8 cellular contexts compared by ENCODE assay signal in genomic region chr3:112734718-112735350, GRCh38.
DNase-seq lines count a peak whose midpoint lies in the region; ATAC-seq and TF ChIP-seq lines count a peak whose summit lies in the region.

No MANE protein-coding gene starts in this region.

- no peaks in the 10 kb centered on the region for H3K4me1 ChIP-seq in iPS DF 6.9 (ENCODE audit: control insufficient read depth, insufficient read depth, low read length)

- H3K27me3 ChIP-seq in AG04450 (ENCODE audit: control insufficient read depth, insufficient read depth, low read length) (no peaks in the 10 kb centered on the region), iPS DF 6.9 (ENCODE audit: control insufficient read depth, insufficient read depth, low read length) (no peaks in the 10 kb centered on the region)

- no peak overlapping the region for H3K27ac ChIP-seq in AG04450 (ENCODE audit: low read depth, low read length)
- no peak overlapping the region for H3K27ac ChIP-seq in iPS DF 6.9 (ENCODE audit: low read length)

- peak; percentile 46 for DNase-seq in AG04450 (ENCODE audit: low read depth, low spot score)
- peak; percentile 60 for DNase-seq in NCI-H1105 treated with DMSO at 0.1 percent for 48 hours (lab: John Stamatoyannopoulos, UW)
- DNase-seq in T-helper 2 cell: peak in 4 of 5 experiments; percentile 38 to 77 (median 44)
- peak; percentile 13 for DNase-seq in amniotic stem cell (lab: John Stamatoyannopoulos, UW)
- DNase-seq in iPS DF 6.9 (ENCODE audit: low read depth, low spot score): peak; percentile 81
- peak; percentile 24 to 63 for DNase-seq in stimulated activated CD4-positive, alpha-beta T cell treated with anti-CD3 and anti-CD28 coated beads, Interleukin-15, amount 100 ng/mL, for 48 hours (ENCODE audit: low read depth in 2 of 2)

- CTCF ChIA-PET in AG04450 (lab: Charles Lee): interaction anchor here (0.6 to 8.0 kb wide), 68 partner anchors 13 to 843 kb away, joined by 3 to 83 read pairs (median 5); partner anchors contain the start of gene GTPBP8

- ATAC-seq in GM18870 (IDR thresholded peaks at IDR 0.05; ENCODE audit: unreplicated experiment) (peak; percentile 57), HG02678 (IDR thresholded peaks at IDR 0.05; ENCODE audit: unreplicated experiment) (no peak)

- H3K9me3 ChIP-seq in AG04450 (ENCODE audit: control insufficient read depth, insufficient read depth, low read length): no peaks in the 10 kb centered on the region
- no peaks in the 10 kb centered on the region for H3K9me3 ChIP-seq in iPS DF 6.9 (ENCODE audit: control insufficient read depth, insufficient read depth, low read length)

- TF ChIP-seq CTCF in AG04450 (IDR thresholded peaks at IDR 0.05; ENCODE audit: low read depth, low read length): peak; percentile 70

- POLR2A ChIA-PET in AG04450 (lab: Yijun Ruan, JAX): interaction anchor here (0.9 to 1.4 kb wide), 4 partner anchors 79 to 130 kb away, joined by 3 to 7 read pairs (median 5); no protein-coding TSS in a partner anchor

- H3K36me3 ChIP-seq in iPS DF 6.9 (ENCODE audit: control insufficient read depth, insufficient read depth, low read length): no peaks in the 10 kb centered on the region

- no CpG with 5 or more reads among the region's 12 CpGs for WGBS in iPS DF 6.9 (ENCODE audit: insufficient coverage, insufficient read length)

- H3K4me3 ChIP-seq in AG04450 (ENCODE audit: low read depth, low read length): no peak overlapping the region
- H3K4me3 ChIP-seq in iPS DF 6.9 (ENCODE audit: low read length): no peak overlapping the region

Comparison
In these comparisons a context has a peak if more than half of its experiments do, and no peak if none do; other contexts are left out.
1. DNase-seq: peak in every context shown above with its lines; median percentile 81 in iPS DF 6.9; 60 in NCI-H1105 treated with DMSO at 0.1 percent for 48 hours; 46 in AG04450; 44 in T-helper 2 cell; 44 in stimulated activated CD4-positive, alpha-beta T cell treated with anti-CD3 and anti-CD28 coated beads, Interleukin-15, amount 100 ng/mL, for 48 hours; 13 in amniotic stem cell.